In genomic region chr18:76443519-76444435, GRCh38 we compare ENCODE assay signal across 1 cellular context.
TF ChIP-seq lines count a peak whose summit lies in the region.

No MANE protein-coding gene starts in this region.

TF ChIP-seq in SK-N-SH treated with all-trans-retinoic acid at 6 μM for 48 hours, 23 proteins besides CTCF, POLR2A, EP300 and RAD21 (continued from another document):
- TF ChIP-seq TCF4 (CRISPR knock-in tag; IDR thresholded peaks at IDR 0.05; ENCODE audit: borderline replicate concordance) (no peak), ZC3H10 (CRISPR knock-in tag; IDR thresholded peaks at IDR 0.05) (no peak)
